8 cellular contexts compared by ENCODE assay signal in the genomic region with DNA sequence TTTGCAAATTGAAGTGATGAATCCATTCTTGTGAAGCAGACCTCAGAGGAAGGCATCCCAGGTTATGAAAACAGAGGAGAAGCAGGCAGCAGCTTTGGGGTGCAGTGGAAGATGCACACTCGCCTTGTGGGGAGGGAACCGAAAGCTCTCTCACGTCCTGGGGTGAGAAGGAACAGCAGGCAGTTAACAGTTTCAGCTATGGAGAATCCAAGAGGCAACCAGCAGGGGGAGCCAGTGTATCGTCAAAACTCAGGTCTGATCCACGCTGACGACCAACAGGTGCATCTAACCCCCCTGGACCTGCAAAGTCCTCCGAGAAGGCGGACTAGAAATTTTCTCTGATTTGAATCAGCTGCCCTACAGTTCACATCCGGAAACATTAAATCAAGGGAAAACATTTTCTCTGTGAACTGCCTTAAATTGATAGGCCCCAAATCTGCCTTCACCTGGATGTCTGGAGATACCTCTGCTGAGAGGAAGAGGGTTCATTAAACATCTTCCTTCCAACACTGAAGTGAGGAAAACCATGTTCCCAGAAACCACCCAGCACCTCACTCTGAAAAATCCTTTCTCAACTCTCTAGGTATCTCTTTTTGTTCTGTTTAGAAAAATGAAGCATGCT.
A peak's percentile ranks its signal among the peaks of the same experiment; 100 is the strongest.
DNase-seq lines count a peak whose midpoint lies in the region; ATAC-seq lines count a peak whose summit lies in the region.

No MANE protein-coding gene starts in this region.

- ATAC-seq in GM19035 (IDR thresholded peaks at IDR 0.05; ENCODE audit: unreplicated experiment) (peak; percentile 84), HG03108 (IDR thresholded peaks at IDR 0.05; ENCODE audit: unreplicated experiment) (peak; percentile 85), memory B cell (ENCODE audit: low read depth) (peak; percentile 70)

- H3K36me3 Mint-ChIP-seq in memory B cell = no peaks in the 10 kb centered on the region

- no peaks in the 10 kb centered on the region for H3K9me3 Mint-ChIP-seq in memory B cell

- no peak overlapping the region for H3K27ac Mint-ChIP-seq in memory B cell

- DNase-seq in C1 segment of cervical spinal cord (lab: John Stamatoyannopoulos, UW) = peak in 12 of 14 donors; percentile 5 to 62 (median 30)
- DNase-seq in NCI-H510A (lab: John Stamatoyannopoulos, UW) = peak; percentile 33
- peak; percentile 37 to 59 for DNase-seq in activated CD4-positive, alpha-beta T cell treated with anti-CD3 and anti-CD28 coated beads, Interleukin-2, amount 50 U/mL, for 24 hours (ENCODE audit: low read depth in 1 of 2, low spot score in 1 of 2)
- peak; percentile 27 for DNase-seq in effector CD4-positive, alpha-beta T cell
- peak; percentile 29 to 56 for DNase-seq in memory B cell (ENCODE audit: low spot score in 2 of 2)
- peak; percentile 53 for DNase-seq in stimulated activated CD8-positive, alpha-beta memory T cell treated with anti-CD3 and anti-CD28 coated beads, Interleukin-7, amount 100 ng/mL, for 24 hours (ENCODE audit: low read depth)

- no peaks in the 10 kb centered on the region for H3K4me1 Mint-ChIP-seq in memory B cell

- H3K4me3 Mint-ChIP-seq in memory B cell = no peak overlapping the region

- H3K27me3 Mint-ChIP-seq in memory B cell = peaks cover 12% of the 10 kb centered on the region

Comparison
In these comparisons a context has a peak if more than half of its experiments do, and no peak if none do; other contexts are left out.
1. Peak in every context shown above with its lines: DNase-seq and ATAC-seq.